ENCODE assay signal across 17 cellular contexts in the genomic region with DNA sequence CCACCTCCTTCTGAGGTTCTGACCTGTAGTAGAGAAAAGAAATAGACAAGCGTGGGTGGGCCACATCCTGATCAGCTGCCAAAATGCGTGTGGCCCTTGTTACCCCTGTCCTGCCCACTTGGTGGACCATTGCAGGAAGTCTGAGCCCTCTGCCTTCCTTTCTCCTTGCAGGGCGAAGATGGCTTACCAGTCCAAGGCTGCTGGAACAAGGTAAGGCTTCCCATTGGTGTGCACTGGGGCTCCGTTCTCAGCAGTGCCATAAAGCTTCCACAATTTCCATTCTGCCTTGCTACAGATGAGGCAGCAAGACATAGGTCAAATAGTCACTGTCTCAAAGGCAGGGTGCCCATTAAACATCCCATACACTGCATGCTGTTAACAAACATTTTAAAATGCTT.
DNase-seq lines count a peak whose midpoint lies in the region; ATAC-seq and TF ChIP-seq lines count a peak whose summit lies in the region.
"Had no signal": no experiment of that assay in that cellular context is flagged by ENCODE, and none has a peak within 500 bp of the region (broad histone marks: within the 10 kb centered on the region; RNA-seq: fewer than 3 reads in every experiment).

No MANE protein-coding gene starts in this region.

- H3K27ac ChIP-seq in endodermal cell (ENCODE audit: low read depth, low read length) = no peak overlapping the region
- H3K27ac ChIP-seq: BLaER1 treated with 17β-estradiol and CSF1 and Interleukin-3, amounts not matched to agents 10 nM and 100 nM; GM23248; HL-60 had no signal

- CTCF ChIA-PET in GM10248 (lab: Yijun Ruan, JAX) = interaction anchor here (1.4 to 4.9 kb wide), 6 partner anchors 16 to 408 kb away, joined by 3 to 71 read pairs (median 10); no protein-coding TSS in a partner anchor

- TF ChIP-seq CTCF in GM10248 (IDR thresholded peaks at IDR 0.05; ENCODE audit: control extremely low read depth, extremely low read depth, low read depth, missing control alignments) = no peak
- TF ChIP-seq CTCF in GM13976 (IDR thresholded peaks at IDR 0.05; ENCODE audit: borderline replicate concordance, control extremely low read depth, extremely low read depth, insufficient read depth, missing control alignments) = no peak
- peak; percentile 13 for TF ChIP-seq CTCF in endodermal cell (conservative IDR thresholded peaks at IDR 0.05)

- H3K36me3 Mint-ChIP-seq in endodermal cell (ENCODE audit: low read depth) = peaks cover 2% of the 10 kb centered on the region
- no peaks in the 10 kb centered on the region for H3K36me3 Mint-ChIP-seq in activated naive CD4-positive, alpha-beta T cell treated with anti-CD3 and anti-CD28 coated beads, Interleukin-2, amount 50 U/mL, for 72 hours
- H3K36me3 Mint-ChIP-seq: CD8-positive, alpha-beta memory T cell had no signal

- no peak for ATAC-seq in activated naive CD4-positive, alpha-beta T cell treated with anti-CD3 and anti-CD28 coated beads, Interleukin-2, amount 50 U/mL, for 72 hours

- no peak overlapping the region for H3K4me3 Mint-ChIP-seq in endodermal cell
- H3K4me3 Mint-ChIP-seq: B cell; CD8-positive, alpha-beta memory T cell had no signal

- H3K9me3 Mint-ChIP-seq in endodermal cell = no peaks in the 10 kb centered on the region
- no peaks in the 10 kb centered on the region for H3K9me3 Mint-ChIP-seq in activated naive CD4-positive, alpha-beta T cell treated with anti-CD3 and anti-CD28 coated beads, Interleukin-2, amount 50 U/mL, for 72 hours
- H3K9me3 Mint-ChIP-seq: CD8-positive, alpha-beta memory T cell had no signal

- POLR2A ChIA-PET in GM10248 (lab: Yijun Ruan, JAX) = no interaction called here

- no peak overlapping the region for H3K27ac Mint-ChIP-seq in endodermal cell
- H3K27ac Mint-ChIP-seq in activated naive CD4-positive, alpha-beta T cell treated with anti-CD3 and anti-CD28 coated beads, Interleukin-2, amount 50 U/mL, for 72 hours = no peak overlapping the region
- H3K27ac Mint-ChIP-seq: B cell; CD8-positive, alpha-beta memory T cell had no signal

- intact Hi-C loops in posterior vena cava (cut with DNase I) = no loop called here

- in situ Hi-C loops in GM13976 (cut with MboI; ENCODE audit: low sequenced_read_pairs, unreplicated experiment) = no loop called here

- no peak overlapping the region for H3K9ac ChIP-seq in endodermal cell (ENCODE audit: extremely low read depth, low read length, poor library complexity, severe bottlenecking)
- H3K9ac ChIP-seq: BLaER1 treated with 17β-estradiol and CSF1 and Interleukin-3, amounts not matched to agents 10 nM and 100 nM; GM23248 had no signal

- 67 to 78% methylated on average over 1 to 4 of the region's 4 CpGs for WGBS in endodermal cell (ENCODE audit: insufficient coverage in 1 of 2, insufficient read length in 1 of 2), 2 experiments

- H3K4me1 ChIP-seq in endodermal cell (ENCODE audit: control insufficient read depth, insufficient read depth, low read length) = peaks cover 6% of the 10 kb centered on the region

- peak; percentile 7 for DNase-seq in GM10248 (ENCODE audit: extremely low spot score)
- peak; percentile 10 for DNase-seq in GM13976 (ENCODE audit: low spot score)
- peak; percentile 24 for DNase-seq in endodermal cell
- peak; percentile 16 for DNase-seq in posterior vena cava (ENCODE audit: low spot score)
- no peak for DNase-seq in activated gamma-delta T cell treated with Interleukin-2 at 50 U/mL for 16 hours
- DNase-seq in DMS79 (lab: John Stamatoyannopoulos, UW) = no peak
- DNase-seq in activated effector memory CD4-positive, alpha-beta T cell treated with anti-CD3 and anti-CD28 coated beads, Interleukin-2, amount 50 U/mL, for 16 hours = no peak
- no peak for DNase-seq in activated naive CD4-positive, alpha-beta T cell treated with anti-CD3 and anti-CD28 coated beads, Interleukin-2, amount 50 U/mL, for 72 hours (ENCODE audit: low spot score in 2 of 2)
- DNase-seq: CD8-positive, alpha-beta memory T cell; COR-L47; DMS 273 treated with DMSO at 0.1 percent for 48 hours; DMS53; GM23248; HCEC 1CT had no signal

- H3K36me3 ChIP-seq in endodermal cell (ENCODE audit: control insufficient read depth, insufficient read depth, low read length) = no peaks in the 10 kb centered on the region
- H3K36me3 ChIP-seq: BLaER1 treated with 17β-estradiol and CSF1 and Interleukin-3, amounts not matched to agents 10 nM and 100 nM had no signal

- peaks cover 23% of the 10 kb centered on the region for H3K4me1 Mint-ChIP-seq in endodermal cell
- H3K4me1 Mint-ChIP-seq: CD8-positive, alpha-beta memory T cell had no signal

- no peak overlapping the region for H3K4me3 ChIP-seq in endodermal cell (ENCODE audit: low read length)
- H3K4me3 ChIP-seq: BLaER1 treated with 17β-estradiol and CSF1 and Interleukin-3, amounts not matched to agents 10 nM and 100 nM; GM23248 had no signal

- H3K9me3 ChIP-seq in endodermal cell (ENCODE audit: control insufficient read depth, low read length) = no peaks in the 10 kb centered on the region
- H3K9me3 ChIP-seq: BLaER1 treated with 17β-estradiol and CSF1 and Interleukin-3, amounts not matched to agents 10 nM and 100 nM had no signal

- no peaks in the 10 kb centered on the region for H3K27me3 Mint-ChIP-seq in endodermal cell (ENCODE audit: insufficient read depth)

- no peaks in the 10 kb centered on the region for H3K27me3 ChIP-seq in endodermal cell (ENCODE audit: control insufficient read depth, insufficient read depth, low read length, poor library complexity, severe bottlenecking)
- H3K27me3 ChIP-seq: BLaER1 treated with 17β-estradiol and CSF1 and Interleukin-3, amounts not matched to agents 10 nM and 100 nM had no signal

Comparison
In these comparisons a context has a peak if more than half of its experiments do, and no peak if none do; other contexts are left out.
1. DNase-seq: peak in GM10248 (single experiment), GM13976 (single experiment), endodermal cell (single experiment) and posterior vena cava (single experiment); none in activated gamma-delta T cell treated with Interleukin-2 at 50 U/mL for 16 hours (single experiment), DMS79 (single experiment), activated effector memory CD4-positive, alpha-beta T cell treated with anti-CD3 and anti-CD28 coated beads, Interleukin-2, amount 50 U/mL, for 16 hours (single experiment) and activated naive CD4-positive, alpha-beta T cell treated with anti-CD3 and anti-CD28 coated beads, Interleukin-2, amount 50 U/mL, for 72 hours (0 of 2).